Comparison of ENCODE assay signal across 1 cellular context in the genomic region with DNA sequence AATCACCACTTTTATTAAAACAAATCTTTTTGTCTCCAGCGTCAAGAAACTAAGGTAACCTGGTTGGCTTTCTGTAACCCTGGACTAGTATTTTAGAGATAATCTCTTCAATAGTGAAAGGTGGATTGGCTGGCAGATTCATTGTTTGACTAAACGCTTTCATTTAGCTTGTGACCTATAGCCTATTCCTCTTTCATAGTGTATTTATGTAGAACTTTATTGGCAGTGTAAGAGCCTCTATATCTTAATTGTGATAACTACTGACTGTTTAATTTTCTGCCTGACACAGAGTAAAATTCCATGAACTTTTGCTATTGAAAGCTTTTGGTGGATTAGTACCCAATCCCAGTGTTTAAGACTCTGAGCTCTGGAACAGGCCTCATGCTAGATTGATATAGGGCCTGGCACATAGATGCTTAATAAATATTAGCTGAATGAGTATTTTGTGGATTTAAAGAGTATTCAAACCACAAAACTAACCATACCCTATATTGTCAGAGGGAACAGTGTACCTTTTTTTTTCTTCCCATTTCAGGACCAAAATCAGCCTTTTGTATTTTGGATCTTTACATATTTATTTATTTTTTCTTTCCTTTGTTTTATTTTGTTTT.
TF ChIP-seq lines count a peak whose summit lies in the region.

No MANE protein-coding gene starts in this region.

TF ChIP-seq in GM12878, 131 proteins besides CTCF, POLR2A, EP300 and RAD21 (continued from another document):
- TF ChIP-seq TCF3 (IDR thresholded peaks at IDR 0.05; ENCODE audit: borderline replicate concordance, insufficient read depth, low read depth, low read length), result no peak
- TF ChIP-seq, protein P1, sequence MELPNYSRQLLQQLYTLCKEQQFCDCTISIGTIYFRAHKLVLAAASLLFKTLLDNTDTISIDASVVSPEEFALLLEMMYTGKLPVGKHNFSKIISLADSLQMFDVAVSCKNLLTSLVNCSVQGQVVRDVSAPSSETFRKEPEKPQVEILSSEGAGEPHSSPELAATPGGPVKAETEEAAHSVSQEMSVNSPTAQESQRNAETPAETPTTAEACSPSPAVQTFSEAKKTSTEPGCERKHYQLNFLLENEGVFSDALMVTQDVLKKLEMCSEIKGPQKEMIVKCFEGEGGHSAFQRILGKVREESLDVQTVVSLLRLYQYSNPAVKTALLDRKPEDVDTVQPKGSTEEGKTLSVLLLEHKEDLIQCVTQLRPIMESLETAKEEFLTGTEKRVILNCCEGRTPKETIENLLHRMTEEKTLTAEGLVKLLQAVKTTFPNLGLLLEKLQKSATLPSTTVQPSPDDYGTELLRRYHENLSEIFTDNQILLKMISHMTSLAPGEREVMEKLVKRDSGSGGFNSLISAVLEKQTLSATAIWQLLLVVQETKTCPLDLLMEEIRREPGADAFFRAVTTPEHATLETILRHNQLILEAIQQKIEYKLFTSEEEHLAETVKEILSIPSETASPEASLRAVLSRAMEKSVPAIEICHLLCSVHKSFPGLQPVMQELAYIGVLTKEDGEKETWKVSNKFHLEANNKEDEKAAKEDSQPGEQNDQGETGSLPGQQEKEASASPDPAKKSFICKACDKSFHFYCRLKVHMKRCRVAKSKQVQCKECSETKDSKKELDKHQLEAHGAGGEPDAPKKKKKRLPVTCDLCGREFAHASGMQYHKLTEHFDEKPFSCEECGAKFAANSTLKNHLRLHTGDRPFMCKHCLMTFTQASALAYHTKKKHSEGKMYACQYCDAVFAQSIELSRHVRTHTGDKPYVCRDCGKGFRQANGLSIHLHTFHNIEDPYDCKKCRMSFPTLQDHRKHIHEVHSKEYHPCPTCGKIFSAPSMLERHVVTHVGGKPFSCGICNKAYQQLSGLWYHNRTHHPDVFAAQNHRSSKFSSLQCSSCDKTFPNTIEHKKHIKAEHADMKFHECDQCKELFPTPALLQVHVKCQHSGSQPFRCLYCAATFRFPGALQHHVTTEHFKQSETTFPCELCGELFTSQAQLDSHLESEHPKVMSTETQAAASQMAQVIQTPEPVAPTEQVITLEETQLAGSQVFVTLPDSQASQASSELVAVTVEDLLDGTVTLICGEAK (IDR thresholded peaks at IDR 0.05; ENCODE audit: borderline replicate concordance), result peak; percentile 62
